25 cellular contexts compared by ENCODE assay signal in the genomic region with DNA sequence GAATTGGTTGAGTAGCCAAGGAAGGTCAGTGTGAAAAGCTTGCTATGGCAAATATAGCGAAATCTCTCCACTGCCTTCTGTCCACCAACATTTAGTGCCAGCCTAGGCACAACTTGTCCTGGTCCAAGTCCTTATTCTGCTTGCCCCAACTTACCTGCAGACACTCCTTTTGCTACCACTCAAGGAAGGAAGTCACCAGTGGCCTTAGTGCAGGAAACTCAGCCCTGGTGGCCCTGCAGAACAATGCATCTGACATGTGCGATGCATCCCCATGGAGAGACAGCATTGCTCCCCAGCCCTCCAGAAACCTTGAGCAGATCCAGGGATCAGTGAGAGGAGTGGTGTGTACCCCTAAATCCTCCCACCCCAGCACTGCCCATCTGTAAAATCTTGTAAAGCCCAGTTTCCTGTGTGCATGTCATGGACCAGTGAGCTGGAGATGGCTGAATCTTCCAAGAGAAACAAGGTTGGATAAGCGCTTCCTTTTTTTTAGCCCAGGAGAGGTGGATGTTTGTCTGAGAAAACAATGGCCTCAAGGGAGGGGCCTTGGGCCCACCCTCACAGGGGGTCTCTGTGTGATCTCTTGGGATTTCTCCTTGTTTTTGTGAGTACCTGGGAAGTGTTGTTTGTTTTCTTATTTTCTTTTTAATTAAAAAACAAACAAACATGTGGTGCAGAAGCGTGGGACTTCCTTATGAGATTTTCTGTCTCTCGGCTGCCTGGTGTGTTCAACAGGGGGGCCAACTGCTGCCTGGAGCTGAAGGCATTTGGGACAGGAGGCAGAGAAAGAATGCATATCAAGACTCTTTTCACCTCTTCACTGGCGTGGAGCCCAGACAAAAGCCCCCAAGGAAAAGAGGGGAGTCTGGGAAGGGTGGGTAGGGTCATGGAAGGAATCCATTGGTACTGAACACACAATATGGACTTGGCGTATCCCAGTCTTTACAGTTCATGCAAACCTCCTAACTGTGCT. TPM values are rescaled to one million over a fixed set of nuclear protein-coding genes. Genes with fewer than 3 reads are reported as not detected.
"Had no signal": no experiment of that assay in that cellular context is flagged by ENCODE, and none has a peak within 500 bp of the region (broad histone marks: within the 10 kb centered on the region; RNA-seq: fewer than 3 reads in every experiment).

No MANE protein-coding gene starts in this region.

- H3K4me1 Mint-ChIP-seq: activated naive CD8-positive, alpha-beta T cell treated with anti-CD3 and anti-CD28 coated beads, Interleukin-2, amount 10 ng/mL, durations not matched to agents 7 days and 5 days; activated T-helper 17 cell treated with anti-CD3 and anti-CD28 coated beads, Interleukin-2, amount 50 U/mL, for 72 hours; nephron had no signal

- H3K4me3 Mint-ChIP-seq: activated naive CD8-positive, alpha-beta T cell treated with anti-CD3 and anti-CD28 coated beads, Interleukin-2, amount 10 ng/mL, durations not matched to agents 7 days and 5 days; activated T-helper 17 cell treated with anti-CD3 and anti-CD28 coated beads, Interleukin-2, amount 50 U/mL, for 72 hours; mesothelial cell of epicardium; nephron; T-helper 1 cell treated with Interleukin-12 subunit alpha and Interleukin-12 subunit beta and Interleukin-4 antibody, amounts not matched to agents 30 μg/mL and 1 μg/mL, for 36 hours had no signal

- H3K27ac Mint-ChIP-seq: activated naive CD8-positive, alpha-beta T cell treated with anti-CD3 and anti-CD28 coated beads, Interleukin-2, amount 10 ng/mL, durations not matched to agents 7 days and 5 days; activated T-helper 17 cell treated with anti-CD3 and anti-CD28 coated beads, Interleukin-2, amount 50 U/mL, for 72 hours; mesothelial cell of epicardium; nephron; progenitor cell of endocrine pancreas; T-helper 1 cell treated with Interleukin-12 subunit alpha and Interleukin-12 subunit beta and Interleukin-4 antibody, amounts not matched to agents 30 μg/mL and 1 μg/mL, for 36 hours had no signal

- H3K36me3 ChIP-seq: cardiac muscle cell, tibial nerve had no signal

- H3K9me3 ChIP-seq: tibial nerve had no signal

- H3K27me3 ChIP-seq: cardiac muscle cell, hepatocyte, tibial nerve had no signal

- H3K4me1 ChIP-seq: foreskin keratinocyte, tibial nerve had no signal

- DNase-seq: activated CD4-positive, CD25-positive, alpha-beta regulatory T cell treated with anti-CD3 and anti-CD28 coated beads, Interleukin-2, amount 50 U/mL, for 72 hours; activated naive CD4-positive, alpha-beta T cell; activated naive CD8-positive, alpha-beta T cell treated with anti-CD3 and anti-CD28 coated beads, Interleukin-2, amount 10 ng/mL, durations not matched to agents 7 days and 5 days; activated T-cell treated with anti-CD3 and anti-CD28 coated beads, Interleukin-2, amount 50 U/mL, for 1 hour; amygdala; dermis blood vessel endothelial cell; foreskin keratinocyte; left colon; occipital lobe; stimulated activated CD4-positive, alpha-beta T cell treated with anti-CD3 and anti-CD28 coated beads, Interleukin-2, amount 100 ng/mL, for 24 hours; stimulated activated naive CD8-positive, alpha-beta T cell treated with anti-CD3 and anti-CD28 coated beads, Interleukin-15, Interleukin-2, amounts not matched to agents 100 U/mL and 50 U/mL, for 24 hours had no signal

- H3K4me3 ChIP-seq: cardiac muscle cell, hepatocyte, lung, tibial nerve had no signal

- H3K36me3 Mint-ChIP-seq: activated naive CD8-positive, alpha-beta T cell treated with anti-CD3 and anti-CD28 coated beads, Interleukin-2, amount 10 ng/mL, durations not matched to agents 7 days and 5 days; mesothelial cell of epicardium had no signal

- ATAC-seq: activated T-helper 17 cell treated with anti-CD3 and anti-CD28 coated beads, Interleukin-2, amount 50 U/mL, for 72 hours; foreskin keratinocyte; left colon; stimulated activated naive CD8-positive, alpha-beta T cell treated with anti-CD3 and anti-CD28 coated beads, Interleukin-15, Interleukin-2, amounts not matched to agents 100 U/mL and 50 U/mL, for 24 hours had no signal

- H3K27ac ChIP-seq: cardiac muscle cell, foreskin keratinocyte, hepatocyte, tibial nerve had no signal

- H3K9me3 Mint-ChIP-seq: activated naive CD8-positive, alpha-beta T cell treated with anti-CD3 and anti-CD28 coated beads, Interleukin-2, amount 10 ng/mL, durations not matched to agents 7 days and 5 days; activated T-helper 17 cell treated with anti-CD3 and anti-CD28 coated beads, Interleukin-2, amount 50 U/mL, for 72 hours; mesothelial cell of epicardium; nephron; T-helper 1 cell treated with Interleukin-12 subunit alpha and Interleukin-12 subunit beta and Interleukin-4 antibody, amounts not matched to agents 30 μg/mL and 1 μg/mL, for 36 hours had no signal

RNA-seq across cellular contexts. Expression of a gene that starts 3.6 kb away (rescaled TPM):
- total RNA-seq: activated CD8-positive, alpha-beta memory T cell treated with anti-CD3 and anti-CD28 coated beads for 36 hours; activated naive CD8-positive, alpha-beta T cell treated with anti-CD3 and anti-CD28 coated beads, Interleukin-2, amount 10 ng/mL, durations not matched to agents 7 days and 5 days; activated T-helper 17 cell treated with anti-CD3 and anti-CD28 coated beads, Interleukin-2, amount 50 U/mL, for 72 hours; cardiac muscle cell; chondrocyte; dermis blood vessel endothelial cell; epithelial cell of proximal tubule; fibroblast of lung; foreskin keratinocyte; hepatocyte; lung; mesothelial cell of epicardium; occipital lobe; progenitor cell of endocrine pancreas; skeletal muscle tissue had no signal
